21 cellular contexts compared by ENCODE assay signal in genomic region chr10:42888504-42889095, GRCh38.
DNase-seq lines count a peak whose midpoint lies in the region; ATAC-seq and TF ChIP-seq lines count a peak whose summit lies in the region.
"Had no signal": no experiment of that assay in that cellular context is flagged by ENCODE, and none has a peak within 500 bp of the region (broad histone marks: within the 10 kb centered on the region; RNA-seq: fewer than 3 reads in every experiment).

No MANE protein-coding gene starts in this region.

- no peak for TF ChIP-seq POLR2A in lower leg skin (IDR thresholded peaks at IDR 0.05)
- TF ChIP-seq POLR2A in vagina (IDR thresholded peaks at IDR 0.05), result no peak

- TF ChIP-seq CTCF in right atrium auricular region (IDR thresholded peaks at IDR 0.05), result no peak
- no peak for TF ChIP-seq CTCF in lower leg skin (IDR thresholded peaks at IDR 0.05)
- TF ChIP-seq CTCF in vagina (IDR thresholded peaks at IDR 0.05), result no peak
- no peak for TF ChIP-seq CTCF in mesothelial cell of epicardium (IDR thresholded peaks at IDR 0.05; ENCODE audit: unreplicated experiment)
- no peak for TF ChIP-seq CTCF in osteoblast (IDR thresholded peaks at IDR 0.05; ENCODE audit: extremely low read depth, low read depth, low read length)

- ATAC-seq in left ventricle myocardium superior (no peak), GM18502 (IDR thresholded peaks at IDR 0.05; ENCODE audit: poor library complexity, unreplicated experiment) (no peak)
- ATAC-seq: PC-3 had no signal

- no peaks in the 10 kb centered on the region for H3K4me1 Mint-ChIP-seq in mesothelial cell of epicardium

- DNase-seq in right atrium auricular region (ENCODE audit: low spot score) (peak; percentile 34), left ventricle myocardium superior (no peak), SK-MEL-5 (ENCODE audit: low read depth, low spot score) (peak; percentile 84), lower leg skin (ENCODE audit: low spot score in 2 of 2) (peak in 1 of 2 donors; percentile 62), vagina (ENCODE audit: extremely low spot score in 2 of 2) (peak; percentile 56 to 82), mesothelial cell of epicardium (ENCODE audit: low spot score in 2 of 2, unreplicated experiment in 2 of 2) (no peak), osteoblast (ENCODE audit: insufficient read length, low spot score, missing footprints) (no peak)
- DNase-seq: ACHN, DMS79 treated with DMSO at 0.1 percent for 48 hours, GDM1, MM.1S, NCI-H1092 treated with DMSO at 0.1 percent for 48 hours, NCI-H2081, NCI-H510A treated with DMSO at 0.1 percent for 48 hours, NCI-H82, PC-3, SJCRH30 had no signal

- H3K4me2 ChIP-seq in osteoblast (ENCODE audit: insufficient read depth, low read length), result no peak overlapping the region

- H3K9me3 Mint-ChIP-seq in mesothelial cell of epicardium, result peaks cover 8% of the 10 kb centered on the region

- no peaks in the 10 kb centered on the region for H4K20me1 ChIP-seq in osteoblast (ENCODE audit: insufficient read depth, low read length)

- in situ Hi-C loops in SK-MEL-5 (cut with HindIII; ENCODE audit: low pct_unique_long_range_greater_than_20kb, low sequenced_read_pairs), result no loop called here

- no peaks in the 10 kb centered on the region for H3K79me2 ChIP-seq in osteoblast (ENCODE audit: insufficient read depth, low read length)

- no peak overlapping the region for H3K4me3 Mint-ChIP-seq in mesothelial cell of epicardium

- no peak overlapping the region for H2AFZ ChIP-seq in osteoblast (ENCODE audit: low read length)

- H3K27ac Mint-ChIP-seq in mesothelial cell of epicardium, result no peak overlapping the region

- intact Hi-C loops in left ventricle myocardium superior (cut with micrococcal nuclease) (no loop called here), lower leg skin (cut with DNase I; ENCODE audit: low total_unique reads) (no loop called here), vagina (cut with DNase I) (no loop called here)

- no peaks in the 10 kb centered on the region for H3K4me1 ChIP-seq in right atrium auricular region
- H3K4me1 ChIP-seq in vagina, result no peaks in the 10 kb centered on the region
- H3K4me1 ChIP-seq in osteoblast (ENCODE audit: insufficient read depth, low read length), result no peaks in the 10 kb centered on the region
- H3K4me1 ChIP-seq: HAP-1, SJCRH30 had no signal

- WGBS in lower leg skin, 2 donors, result 39 to 46% methylated on average over 4 of the region's 4 CpGs

- H3K9me3 ChIP-seq in right atrium auricular region (no peaks in the 10 kb centered on the region), vagina (no peaks in the 10 kb centered on the region), osteoblast (ENCODE audit: low read depth, low read length) (no peaks in the 10 kb centered on the region)
- H3K9me3 ChIP-seq: HAP-1, SJCRH30 had no signal

- H3K27ac ChIP-seq in right atrium auricular region (no peak overlapping the region), vagina (no peak overlapping the region), osteoblast (ENCODE audit: low read depth, low read length) (no peak overlapping the region)
- H3K27ac ChIP-seq: C4-2B, RWPE1, SJCRH30 had no signal

- peaks cover 4% of the 10 kb centered on the region for H3K27me3 Mint-ChIP-seq in mesothelial cell of epicardium (ENCODE audit: low read depth)

- no peaks in the 10 kb centered on the region for H3K36me3 Mint-ChIP-seq in mesothelial cell of epicardium

- H3K4me3 ChIP-seq in right atrium auricular region (no peak overlapping the region), lower leg skin (ENCODE audit: low read depth, poor library complexity, severe bottlenecking) (peak overlapping the region; percentile 9), vagina (no peak overlapping the region), osteoblast (ENCODE audit: insufficient read depth, low read length) (no peak overlapping the region)
- H3K4me3 ChIP-seq: HAP-1, SJCRH30 had no signal

- H3K36me3 ChIP-seq in right atrium auricular region (no peaks in the 10 kb centered on the region), vagina (no peaks in the 10 kb centered on the region), osteoblast (ENCODE audit: insufficient read depth, low read length) (no peaks in the 10 kb centered on the region)
- H3K36me3 ChIP-seq: HAP-1, SJCRH30 had no signal

- H3K27me3 ChIP-seq in right atrium auricular region (no peaks in the 10 kb centered on the region), vagina (no peaks in the 10 kb centered on the region), osteoblast (ENCODE audit: insufficient read depth, low read length) (no peaks in the 10 kb centered on the region)
- H3K27me3 ChIP-seq: SJCRH30 had no signal

Comparison
In these comparisons a context has a peak if more than half of its experiments do, and no peak if none do; other contexts are left out.
1. DNase-seq: peak in right atrium auricular region (single experiment), SK-MEL-5 (single experiment) and vagina (2 of 2); none in left ventricle myocardium superior (single experiment), mesothelial cell of epicardium (0 of 2) and osteoblast (single experiment).